ENCODE assay signal across 1 cellular context in the genomic region with DNA sequence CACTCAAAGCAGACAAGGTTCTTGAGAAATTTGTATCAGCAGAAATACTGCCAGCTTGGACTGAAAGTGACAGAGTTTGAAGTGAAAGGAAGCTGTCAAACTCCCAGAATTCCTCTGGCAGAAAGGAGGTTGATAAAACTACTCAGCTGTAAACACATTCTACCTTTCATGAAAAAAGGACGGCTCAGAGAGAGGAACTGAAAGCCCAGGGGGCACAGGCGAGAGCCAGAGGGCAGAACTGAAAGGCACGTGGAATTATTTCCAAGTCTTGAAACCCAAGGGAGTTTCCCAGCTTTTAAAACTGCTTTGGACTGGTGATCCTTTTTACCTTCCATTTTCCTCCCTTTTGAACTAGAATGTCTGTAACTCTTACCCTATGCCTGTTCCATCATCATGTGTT.
TF ChIP-seq lines count a peak whose summit lies in the region.

No MANE protein-coding gene starts in this region.

TF ChIP-seq in H1, 55 proteins besides CTCF, POLR2A, EP300 and RAD21 (continued from another document):
- no peak for TF ChIP-seq TAF7 (optimal IDR thresholded peaks at IDR 0.05; ENCODE audit: borderline replicate concordance, low read depth, low read length)
- no peak for TF ChIP-seq EGR1 (IDR thresholded peaks at IDR 0.05; ENCODE audit: borderline replicate concordance, low read depth, low read length)
- no peak for TF ChIP-seq CTBP2 (IDR thresholded peaks at IDR 0.05; ENCODE audit: borderline replicate concordance, insufficient read depth, insufficient read length, low read length)
- TF ChIP-seq ASH2L (IDR thresholded peaks at IDR 0.05; ENCODE audit: low read length) = no peak
- TF ChIP-seq TCF12 (IDR thresholded peaks at IDR 0.05; ENCODE audit: low read depth, low read length) = no peak
